ENCODE assay signal across 14 cellular contexts in genomic region chr22:43829904-43830851, GRCh38. TPM values are rescaled to one million over a fixed set of nuclear protein-coding genes. Genes with fewer than 3 reads are reported as not detected.
DNase-seq lines count a peak whose midpoint lies in the region; FAIRE-seq and TF ChIP-seq lines count a peak whose summit lies in the region.
"Had no signal": no experiment of that assay in that cellular context is flagged by ENCODE, and none has a peak within 500 bp of the region (broad histone marks: within the 10 kb centered on the region; RNA-seq: fewer than 3 reads in every experiment).

No MANE protein-coding gene starts in this region.

- H3K9ac ChIP-seq in smooth muscle cell (ENCODE audit: low read depth): no peak overlapping the region

- H3K27ac ChIP-seq in HEK293 (ENCODE audit: extremely low read depth, low read depth, low read length) (no peak overlapping the region), left ventricle myocardium inferior (replicated peaks) (peak overlapping the region; percentile 90), smooth muscle cell (ENCODE audit: low read depth) (peak overlapping the region; percentile 77)
- H3K27ac ChIP-seq: VCaP had no signal

- intact Hi-C loops in left ventricle myocardium inferior (cut with micrococcal nuclease): no loop called here

- no peak for TF ChIP-seq POLR2A in erythroblast (IDR thresholded peaks at IDR 0.05; ENCODE audit: low read length)

- peaks cover 19% of the 10 kb centered on the region for H3F3A ChIP-seq in smooth muscle cell (ENCODE audit: low read depth)

- CTCF ChIA-PET in HEK293 (lab: Yijun Ruan, JAX): interaction anchor here (0.5 to 1.1 kb wide), 2 partner anchors 55 to 95 kb away, joined by 3 to 4 read pairs; no protein-coding TSS in a partner anchor

- no peak for FAIRE-seq in RCC 7860 (lab: Jason Lieb, UNC)
- FAIRE-seq: endometrium had no signal

- DNase-seq in astrocyte of the cerebellum (ENCODE audit: low read depth): peak; percentile 40
- peak; percentile 87 for DNase-seq in left ventricle myocardium inferior
- no peak for DNase-seq in smooth muscle cell (lab: John Stamatoyannopoulos, UW; ENCODE audit: unreplicated experiment)
- DNase-seq in RCC 7860 (ENCODE audit: low spot score): no peak
- no peak for DNase-seq in erythroblast (lab: John Stamatoyannopoulos, UW)
- no peak for DNase-seq in NCI-H748 (lab: John Stamatoyannopoulos, UW; ENCODE audit: unreplicated experiment)
- no peak for DNase-seq in activated CD4-positive, CD25-positive, alpha-beta regulatory T cell (lab: John Stamatoyannopoulos, UW)
- DNase-seq: activated gamma-delta T cell treated with Interleukin-2 at 50 U/mL for 16 hours; left colon; stimulated activated naive CD4-positive, alpha-beta T cell had no signal

- in situ Hi-C loops in astrocyte of the cerebellum (cut with HindIII; ENCODE audit: low sequenced_read_pairs): no loop called here

- no peak overlapping the region for H3K4me3 ChIP-seq in HEK293 (ENCODE audit: low read depth, low read length)
- no peak overlapping the region for H3K4me3 ChIP-seq in astrocyte of the cerebellum (ENCODE audit: low read depth, low read length)
- H3K4me3 ChIP-seq in left ventricle myocardium inferior: peak overlapping the region; percentile 35
- H3K4me3 ChIP-seq in smooth muscle cell: no peak overlapping the region
- H3K4me3 ChIP-seq: GM23338 had no signal

- H3K4me1 ChIP-seq in HEK293 (ENCODE audit: control insufficient read depth, insufficient read depth, low read length) (no peaks in the 10 kb centered on the region; the same call in 1 of the 2 replicates), left ventricle myocardium inferior (peaks cover 38% of the 10 kb centered on the region), smooth muscle cell (ENCODE audit: low read depth) (peaks cover 7% of the 10 kb centered on the region)

- no peaks in the 10 kb centered on the region for H4K20me1 ChIP-seq in smooth muscle cell (ENCODE audit: low read depth)

- peak overlapping the region; percentile 48 for H3K4me2 ChIP-seq in smooth muscle cell
- H3K4me2 ChIP-seq: GM23338 had no signal

- POLR2A ChIA-PET in HEK293 (lab: Yijun Ruan, JAX): no interaction called here

- no peak for TF ChIP-seq CTCF in HEK293 (tag by site-specific recombination; IDR thresholded peaks at IDR 0.05)
- TF ChIP-seq CTCF in astrocyte of the cerebellum (IDR thresholded peaks at IDR 0.05; ENCODE audit: low read depth, low read length, missing control alignments): no peak
- no peak for TF ChIP-seq CTCF in left ventricle myocardium inferior (IDR thresholded peaks at IDR 0.05; ENCODE audit: borderline replicate concordance)
- TF ChIP-seq CTCF in smooth muscle cell (IDR thresholded peaks at IDR 0.05; ENCODE audit: borderline replicate concordance, insufficient read depth, poor library complexity, severe bottlenecking): no peak

- 87% methylated on average over 33 of the region's 33 CpGs for WGBS in smooth muscle cell (ENCODE audit: low lambda C conversion rate)

- no peaks in the 10 kb centered on the region for H3K79me2 ChIP-seq in smooth muscle cell (ENCODE audit: low read depth)

- H3K27me3 ChIP-seq in left ventricle myocardium inferior (ENCODE audit: low read depth) (peaks cover 8% of the 10 kb centered on the region), smooth muscle cell (ENCODE audit: low read depth) (no peaks in the 10 kb centered on the region)

- H2AFZ ChIP-seq in smooth muscle cell (ENCODE audit: low read depth): no peak overlapping the region
- H2AFZ ChIP-seq: GM23338 had no signal

- H3K36me3 ChIP-seq in HEK293 (ENCODE audit: control insufficient read depth in 2 of 2, insufficient read depth in 1 of 2, low read length in 2 of 2) (peaks cover 0 to 41% of the 10 kb centered on the region in 2 experiments; a peak in 1 of 3 replicates), left ventricle myocardium inferior (no peaks in the 10 kb centered on the region), smooth muscle cell (ENCODE audit: low read depth) (no peaks in the 10 kb centered on the region)

- H3K9me3 ChIP-seq in HEK293 (ENCODE audit: control insufficient read depth, insufficient read depth, low read depth, low read length) (no peaks in the 10 kb centered on the region), left ventricle myocardium inferior (replicated peaks) (no peaks in the 10 kb centered on the region), smooth muscle cell (replicated peaks; ENCODE audit: low read depth) (no peaks in the 10 kb centered on the region)

TF ChIP-seq in HEK293, 187 proteins besides CTCF, POLR2A, EP300 and RAD21:
- no peak for TF ChIP-seq MZF1 (tag by site-specific recombination; IDR thresholded peaks at IDR 0.05; ENCODE audit: borderline replicate concordance)
- TF ChIP-seq ZNF302 (tag by site-specific recombination; IDR thresholded peaks at IDR 0.05; ENCODE audit: low read depth): no peak
- no peak for TF ChIP-seq HOXA7 (CRISPR knock-in tag; IDR thresholded peaks at IDR 0.05; ENCODE audit: borderline replicate concordance)
- TF ChIP-seq, protein P1, sequence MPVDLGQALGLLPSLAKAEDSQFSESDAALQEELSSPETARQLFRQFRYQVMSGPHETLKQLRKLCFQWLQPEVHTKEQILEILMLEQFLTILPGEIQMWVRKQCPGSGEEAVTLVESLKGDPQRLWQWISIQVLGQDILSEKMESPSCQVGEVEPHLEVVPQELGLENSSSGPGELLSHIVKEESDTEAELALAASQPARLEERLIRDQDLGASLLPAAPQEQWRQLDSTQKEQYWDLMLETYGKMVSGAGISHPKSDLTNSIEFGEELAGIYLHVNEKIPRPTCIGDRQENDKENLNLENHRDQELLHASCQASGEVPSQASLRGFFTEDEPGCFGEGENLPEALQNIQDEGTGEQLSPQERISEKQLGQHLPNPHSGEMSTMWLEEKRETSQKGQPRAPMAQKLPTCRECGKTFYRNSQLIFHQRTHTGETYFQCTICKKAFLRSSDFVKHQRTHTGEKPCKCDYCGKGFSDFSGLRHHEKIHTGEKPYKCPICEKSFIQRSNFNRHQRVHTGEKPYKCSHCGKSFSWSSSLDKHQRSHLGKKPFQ (tag by site-specific recombination; IDR thresholded peaks at IDR 0.05): peak; percentile 75
- no peak for TF ChIP-seq ZNF292 (tag by site-specific recombination; IDR thresholded peaks at IDR 0.05; ENCODE audit: borderline replicate concordance, low read depth)
- TF ChIP-seq ZNF148 (tag by site-specific recombination; IDR thresholded peaks at IDR 0.05; ENCODE audit: borderline replicate concordance): no peak
- TF ChIP-seq ZSCAN23 (tag by site-specific recombination; IDR thresholded peaks at IDR 0.05): no peak
- TF ChIP-seq, protein P2, sequence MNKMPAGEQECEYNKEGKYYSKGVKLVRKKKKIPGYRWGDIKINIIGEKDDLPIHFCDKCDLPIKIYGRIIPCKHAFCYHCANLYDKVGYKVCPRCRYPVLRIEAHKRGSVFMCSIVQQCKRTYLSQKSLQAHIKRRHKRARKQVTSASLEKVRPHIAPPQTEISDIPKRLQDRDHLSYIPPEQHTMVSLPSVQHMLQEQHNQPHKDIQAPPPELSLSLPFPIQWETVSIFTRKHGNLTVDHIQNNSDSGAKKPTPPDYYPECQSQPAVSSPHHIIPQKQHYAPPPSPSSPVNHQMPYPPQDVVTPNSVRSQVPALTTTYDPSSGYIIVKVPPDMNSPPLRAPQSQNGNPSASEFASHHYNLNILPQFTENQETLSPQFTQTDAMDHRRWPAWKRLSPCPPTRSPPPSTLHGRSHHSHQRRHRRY (tag by site-specific recombination; IDR thresholded peaks at IDR 0.05): no peak
- no peak for TF ChIP-seq ZNF248 (tag by site-specific recombination; IDR thresholded peaks at IDR 0.05)
- TF ChIP-seq ZIC2 (tag by site-specific recombination; IDR thresholded peaks at IDR 0.05): peak; percentile 75
- TF ChIP-seq, protein P3, sequence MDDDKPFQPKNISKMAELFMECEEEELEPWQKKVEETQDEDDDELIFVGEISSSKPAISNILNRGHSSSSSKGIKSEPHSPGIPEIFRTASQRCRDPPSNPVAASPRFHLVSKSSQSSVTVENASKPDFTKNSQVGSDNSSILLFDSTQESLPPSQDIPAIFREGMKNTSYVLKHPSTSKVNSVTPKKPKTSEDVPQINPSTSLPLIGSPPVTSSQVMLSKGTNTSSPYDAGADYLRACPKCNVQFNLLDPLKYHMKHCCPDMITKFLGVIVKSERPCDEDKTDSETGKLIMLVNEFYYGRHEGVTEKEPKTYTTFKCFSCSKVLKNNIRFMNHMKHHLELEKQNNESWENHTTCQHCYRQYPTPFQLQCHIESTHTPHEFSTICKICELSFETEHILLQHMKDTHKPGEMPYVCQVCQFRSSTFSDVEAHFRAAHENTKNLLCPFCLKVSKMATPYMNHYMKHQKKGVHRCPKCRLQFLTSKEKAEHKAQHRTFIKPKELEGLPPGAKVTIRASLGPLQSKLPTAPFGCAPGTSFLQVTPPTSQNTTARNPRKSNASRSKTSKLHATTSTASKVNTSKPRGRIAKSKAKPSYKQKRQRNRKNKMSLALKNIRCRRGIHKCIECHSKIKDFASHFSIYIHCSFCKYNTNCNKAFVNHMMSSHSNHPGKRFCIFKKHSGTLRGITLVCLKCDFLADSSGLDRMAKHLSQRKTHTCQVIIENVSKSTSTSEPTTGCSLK (tag by site-specific recombination; IDR thresholded peaks at IDR 0.05): no peak

RNA-seq across cellular contexts. Expression of gene EFCAB6, which starts 18.1 kb away (rescaled TPM):
- total RNA-seq in left ventricle myocardium inferior: 1.8 TPM
- 1.6 and 2.9 TPM in 2 replicates for total RNA-seq in smooth muscle cell
- 0.59 and 0.80 TPM in 2 replicates for polyA plus RNA-seq in smooth muscle cell

RNA-seq across cellular contexts. Expression of gene SULT4A1, which starts 32.1 kb away (rescaled TPM):
- total RNA-seq in left ventricle myocardium inferior (0.08 TPM), smooth muscle cell (2.6 and 2.7 TPM in 2 replicates)
- 4.9 and 5.0 TPM in 2 replicates for polyA plus RNA-seq in smooth muscle cell

Comparison
In these comparisons a context has a peak if more than half of its experiments do, and no peak if none do; other contexts are left out.
1. DNase-seq: peak in astrocyte of the cerebellum (single experiment) and left ventricle myocardium inferior (single experiment); none in smooth muscle cell (single experiment), RCC 7860 (single experiment), erythroblast (0 of 2), NCI-H748 (single experiment) and activated CD4-positive, CD25-positive, alpha-beta regulatory T cell (0 of 4).